ENCODE assay signal across 8 cellular contexts in the genomic region with DNA sequence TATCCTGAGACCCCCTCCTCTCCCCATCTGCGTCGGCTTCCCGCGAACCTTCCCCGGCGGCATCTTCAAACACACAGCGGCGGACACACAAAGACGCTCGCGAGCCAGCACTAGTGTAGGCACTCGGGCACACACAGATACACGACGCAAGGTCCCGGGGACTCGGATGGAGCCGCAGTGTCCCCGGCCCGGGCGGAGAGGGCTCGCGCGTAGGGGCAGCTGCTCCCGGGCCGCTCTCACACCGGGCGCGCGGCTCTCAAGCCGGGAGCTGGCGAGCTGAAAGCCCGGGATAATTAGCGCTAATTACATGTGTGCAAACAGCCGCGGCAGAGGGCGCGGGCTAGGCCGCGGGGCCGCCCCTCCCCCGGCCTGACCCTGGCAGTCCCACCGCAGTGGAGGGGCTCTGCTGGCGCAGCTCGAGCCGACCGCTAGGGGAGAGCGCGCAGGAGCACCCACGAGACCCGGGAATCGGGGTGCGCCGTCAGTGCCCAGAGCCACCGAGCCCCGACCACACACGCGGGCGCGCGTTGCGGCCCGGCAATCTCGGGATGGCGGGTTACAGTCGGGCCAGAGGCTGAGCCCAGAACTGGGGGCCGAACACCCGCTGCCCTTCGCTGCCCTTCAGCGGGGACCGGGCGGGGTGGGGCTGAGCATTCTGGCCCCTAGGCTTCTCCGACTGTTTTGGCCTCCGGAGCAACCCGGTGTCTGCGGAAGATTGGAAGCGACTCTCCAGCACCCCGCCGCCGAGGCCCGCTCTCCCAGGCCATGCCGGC.
A peak's percentile ranks its signal among the peaks of the same experiment; 100 is the strongest.
DNase-seq lines count a peak whose midpoint lies in the region; ATAC-seq and TF ChIP-seq lines count a peak whose summit lies in the region.

No MANE protein-coding gene starts in this region.

- peak overlapping the region; percentile 12; the same call in 1 of the 2 replicates for H3K9ac ChIP-seq in HUES64 (ENCODE audit: low read depth, low read length)

- no peak overlapping the region for H3K27ac Mint-ChIP-seq in Calu3 (ENCODE audit: unreplicated experiment)

- intact Hi-C loops in Calu3 (cut with micrococcal nuclease; ENCODE audit: unreplicated experiment) = loop anchor here (1.0 to 5.0 kb wide), 4 partner anchors 57 to 322 kb away; no protein-coding TSS in a partner anchor
- intact Hi-C loops in left ventricle myocardium superior (cut with micrococcal nuclease) = no loop called here
- intact Hi-C loops in sigmoid colon (cut with DNase I) = loop anchor here (2.0 to 5.0 kb wide), 3 partner anchors 177 to 531 kb away; partner anchors contain the start of gene PDZK1IP1
- intact Hi-C loops in lower leg skin (cut with DNase I; ENCODE audit: low total_unique reads) = loop anchor here (5.0 kb wide), 1 partner anchor 277 kb away; no protein-coding TSS in a partner anchor

- no peaks in the 10 kb centered on the region for H3K9me3 Mint-ChIP-seq in Calu3 (ENCODE audit: low read depth, unreplicated experiment)

- BruUV-seq in Calu3 (replicated peaks; lab: Mats Ljungman, UMichigan) = no TSS peak

- peaks cover 51% of the 10 kb centered on the region for H3K27me3 Mint-ChIP-seq in Calu3 (ENCODE audit: unreplicated experiment)

- no peak for TF ChIP-seq EP300 in sigmoid colon (IDR thresholded peaks at IDR 0.05)

- H3K4me3 ChIP-seq in HUES64 (ENCODE audit: low read length) = peak overlapping the region; percentile 55
- peak overlapping the region; percentile 17 to 47 (median 40) for H3K4me3 ChIP-seq in sigmoid colon
- H3K4me3 ChIP-seq in lower leg skin (ENCODE audit: low read depth, poor library complexity, severe bottlenecking) = no peak overlapping the region

- peak overlapping the region; percentile 83 for H3K4me3 Mint-ChIP-seq in Calu3 (ENCODE audit: low read depth, unreplicated experiment)

- peaks cover 17% of the 10 kb centered on the region for H3K36me3 Mint-ChIP-seq in Calu3 (ENCODE audit: insufficient read depth, unreplicated experiment)

- no peaks in the 10 kb centered on the region for H3K9me3 ChIP-seq in HUES64 (ENCODE audit: insufficient read depth, low read depth, low read length)
- no peaks in the 10 kb centered on the region for H3K9me3 ChIP-seq in sigmoid colon

- ATAC-seq in left ventricle myocardium superior = peak; percentile 59
- ATAC-seq in GM19328 (IDR thresholded peaks at IDR 0.05; ENCODE audit: unreplicated experiment) = no peak
- no peak for ATAC-seq in GM21381 (IDR thresholded peaks at IDR 0.05; ENCODE audit: unreplicated experiment)

- under 1% methylated on average over 81 of the region's 81 CpGs for WGBS in HUES64
- WGBS in sigmoid colon, 2 donors = 1% methylated on average over 81 of the region's 81 CpGs
- 2 to 3% methylated on average over 41 to 53 of the region's 81 CpGs for WGBS in lower leg skin, 2 donors

- peaks cover 13% of the 10 kb centered on the region; the same call in 1 of the 2 replicates for H3K4me1 ChIP-seq in HUES64 (ENCODE audit: insufficient read depth, low read length)
- H3K4me1 ChIP-seq in sigmoid colon = peaks cover 0 to 28% (median 26%) of the 10 kb centered on the region in 4 donors

- H3K27ac ChIP-seq in HUES64 (ENCODE audit: low read depth, low read length) (no peak overlapping the region), sigmoid colon (peak overlapping the region in 2 of 4 donors; percentile 6 to 39)

- TF ChIP-seq CTCF in Calu3 (IDR thresholded peaks at IDR 0.05; ENCODE audit: unreplicated experiment) = peak; percentile 66
- peak in 3 of 4 experiments; percentile 19 to 20 (median 19) for TF ChIP-seq CTCF in sigmoid colon (IDR thresholded peaks at IDR 0.05)
- TF ChIP-seq CTCF in lower leg skin (IDR thresholded peaks at IDR 0.05) = no peak

- DNase-seq in Calu3 = peak; percentile 44
- peak; percentile 31 to 41 for DNase-seq in activated T-cell treated with anti-CD3 and anti-CD28 coated beads, Interleukin-2, amount 50 U/mL, for 48 hours
- DNase-seq in left ventricle myocardium superior = no peak
- no peak for DNase-seq in sigmoid colon
- no peak for DNase-seq in lower leg skin (ENCODE audit: low spot score in 2 of 2)

- H3K4me1 Mint-ChIP-seq in Calu3 (ENCODE audit: low read depth, unreplicated experiment) = no peaks in the 10 kb centered on the region

- H3K36me3 ChIP-seq in HUES64 (ENCODE audit: insufficient read depth, low read length) = no peaks in the 10 kb centered on the region
- H3K36me3 ChIP-seq in sigmoid colon = no peaks in the 10 kb centered on the region

- TF ChIP-seq POLR2A in sigmoid colon (IDR thresholded peaks at IDR 0.05) = no peak
- TF ChIP-seq POLR2A in lower leg skin (IDR thresholded peaks at IDR 0.05) = no peak

- peaks cover 98% of the 10 kb centered on the region for H3K27me3 ChIP-seq in HUES64 (ENCODE audit: insufficient read depth, low read length)
- H3K27me3 ChIP-seq in sigmoid colon = peaks cover 31 to 80% (median 40%) of the 10 kb centered on the region in 3 donors

- CTCF ChIA-PET in Calu3 (lab: Charles Lee) = interaction anchor here (0.9 to 3.2 kb wide), 8 partner anchors 17 to 273 kb away, joined by 3 to 21 read pairs (median 5); partner anchors contain the start of gene FOXD2

Comparison
In these comparisons a context has a peak if more than half of its experiments do, and no peak if none do; other contexts are left out.
1. DNase-seq: peak in Calu3 (single experiment) and activated T-cell treated with anti-CD3 and anti-CD28 coated beads, Interleukin-2, amount 50 U/mL, for 48 hours (2 of 2); none in left ventricle myocardium superior (single experiment), sigmoid colon (single experiment) and lower leg skin (0 of 2).
2. CTCF ChIP-seq: peak in Calu3 (single experiment) and sigmoid colon (3 of 4); none in lower leg skin (0 of 3).